ENCODE assay signal across 1 cellular context in genomic region chr4:10020871-10021676, GRCh38.
TF ChIP-seq lines count a peak whose summit lies in the region.

SLC2A9 (minus strand) TSS chr4:10021497; CDS start chr4:10021429, 68 bp downstream.

TF ChIP-seq in HepG2, 621 proteins besides CTCF, POLR2A, EP300 and RAD21 (continued from another document and continues in another):
- TF ChIP-seq ZNF496 (CRISPR knock-in tag; IDR thresholded peaks at IDR 0.05; ENCODE audit: insufficient replicate concordance) (no peak), ZNF138 (CRISPR knock-in tag; IDR thresholded peaks at IDR 0.05; ENCODE audit: low read depth) (no peak; the same call in 1 of the 2 replicates), KDM3A (CRISPR knock-in tag; IDR thresholded peaks at IDR 0.05; ENCODE audit: low read depth) (0 out of 2 replicates have a peak, but pooled peaks have one; percentile 66), ZNF839 (CRISPR knock-in tag; IDR thresholded peaks at IDR 0.05; ENCODE audit: borderline replicate concordance) (peak; percentile 27; the same call in 1 of the 2 replicates), NCOA5 (CRISPR knock-in tag; IDR thresholded peaks at IDR 0.05) (no peak), HNF4A (CRISPR knock-in tag; IDR thresholded peaks at IDR 0.05) (peak; percentile 85), ZNF609 (CRISPR knock-in tag; IDR thresholded peaks at IDR 0.05; ENCODE audit: borderline replicate concordance) (peak; percentile 65; the same call in 1 of the 2 replicates), ZSCAN31 (CRISPR knock-in tag; IDR thresholded peaks at IDR 0.05; ENCODE audit: low read depth) (0 out of 2 replicates have a peak, but pooled peaks have one; percentile 60), PPARG (CRISPR knock-in tag; conservative IDR thresholded peaks at IDR 0.05) (peak; percentile 42; the same call in 1 of the 2 replicates), NKX3-1 (CRISPR knock-in tag; IDR thresholded peaks at IDR 0.05) (no peak), ZNF563 (CRISPR knock-in tag; IDR thresholded peaks at IDR 0.05) (0 out of 2 replicates have a peak, but pooled peaks have one; percentile 69), MYC (CRISPR knock-in tag; IDR thresholded peaks at IDR 0.05; ENCODE audit: borderline replicate concordance) (peak; percentile 55; the same call in 1 of the 2 replicates), TGIF2 (CRISPR knock-in tag; IDR thresholded peaks at IDR 0.05) (0 out of 2 replicates have a peak, but pooled peaks have one; percentile 30), BCL6 (CRISPR knock-in tag; IDR thresholded peaks at IDR 0.05) (0 out of 2 replicates have a peak, but pooled peaks have one; percentile 16), KDM5B (CRISPR knock-in tag; IDR thresholded peaks at IDR 0.05; ENCODE audit: borderline replicate concordance) (peak; percentile 69; the same call in 1 of the 2 replicates), ZNF136 (CRISPR knock-in tag; IDR thresholded peaks at IDR 0.05; ENCODE audit: low read depth) (no peak), PAXIP1 (CRISPR knock-in tag; conservative IDR thresholded peaks at IDR 0.05) (peak; percentile 82), ARNT (IDR thresholded peaks at IDR 0.05) (no peak), NAIF1 (CRISPR knock-in tag; IDR thresholded peaks at IDR 0.05; ENCODE audit: borderline replicate concordance) (peak; percentile 83; the same call in 1 of the 2 replicates), DR1 (CRISPR knock-in tag; IDR thresholded peaks at IDR 0.05) (no peak), PCBP1 (IDR thresholded peaks at IDR 0.05; ENCODE audit: borderline replicate concordance, low read depth, low read length) (no peak), TRAFD1 (CRISPR knock-in tag; IDR thresholded peaks at IDR 0.05; ENCODE audit: borderline replicate concordance) (no peak), SIX4 (CRISPR knock-in tag; IDR thresholded peaks at IDR 0.05) (no peak), TRIM24 (CRISPR knock-in tag; IDR thresholded peaks at IDR 0.05) (peak; percentile 70; the same call in 1 of the 2 replicates), ZNF34 (CRISPR knock-in tag; IDR thresholded peaks at IDR 0.05; ENCODE audit: borderline replicate concordance) (0 out of 2 replicates have a peak, but pooled peaks have one; percentile 36), ZNF382 (CRISPR knock-in tag; IDR thresholded peaks at IDR 0.05; ENCODE audit: borderline replicate concordance) (no peak), NFIB (CRISPR knock-in tag; IDR thresholded peaks at IDR 0.05; ENCODE audit: borderline replicate concordance) (no peak), IRF2 (CRISPR knock-in tag; IDR thresholded peaks at IDR 0.05) (no peak; the same call in 1 of the 2 replicates), ZFY (CRISPR knock-in tag; IDR thresholded peaks at IDR 0.05) (peak; percentile 73), MTERF4 (CRISPR knock-in tag; IDR thresholded peaks at IDR 0.05) (0 out of 2 replicates have a peak, but pooled peaks have one; percentile 58), HOXD1 (CRISPR knock-in tag; IDR thresholded peaks at IDR 0.05) (no peak), REL (CRISPR knock-in tag; conservative IDR thresholded peaks at IDR 0.05) (0 out of 2 replicates have a peak, but pooled peaks have one; percentile 45), RBFOX2 (IDR thresholded peaks at IDR 0.05; ENCODE audit: low read depth, low read length) (peak; percentile 65), SNAPC5 (CRISPR knock-in tag; IDR thresholded peaks at IDR 0.05; ENCODE audit: borderline replicate concordance) (no peak), ZNF576 (CRISPR knock-in tag; IDR thresholded peaks at IDR 0.05) (no peak), DMAP1 (CRISPR knock-in tag; IDR thresholded peaks at IDR 0.05) (0 out of 2 replicates have a peak, but pooled peaks have one; percentile 22), KMT2A (CRISPR knock-in tag; IDR thresholded peaks at IDR 0.05) (no peak; the same call in 1 of the 2 replicates), ZC3H4 (CRISPR knock-in tag; IDR thresholded peaks at IDR 0.05; ENCODE audit: borderline replicate concordance) (no peak), ZNF619 (CRISPR knock-in tag; IDR thresholded peaks at IDR 0.05) (no peak; the same call in 1 of the 2 replicates), ZNF878 (CRISPR knock-in tag; IDR thresholded peaks at IDR 0.05) (no peak), NBN (conservative IDR thresholded peaks at IDR 0.05) (no peak), ZNF850 (CRISPR knock-in tag; conservative IDR thresholded peaks at IDR 0.05) (no peak), MEIS1 (CRISPR knock-in tag; IDR thresholded peaks at IDR 0.05; ENCODE audit: borderline replicate concordance) (0 out of 2 replicates have a peak, but pooled peaks have one; percentile 62), SNRNP70 (IDR thresholded peaks at IDR 0.05; ENCODE audit: low read depth, low read length) (no peak), RXRA (CRISPR knock-in tag; IDR thresholded peaks at IDR 0.05) (no peak; the same call in 1 of the 2 replicates), ZGPAT (CRISPR knock-in tag; IDR thresholded peaks at IDR 0.05) (no peak), KLF16 (CRISPR knock-in tag; IDR thresholded peaks at IDR 0.05) (peak in 1 of 2 experiments; percentile 62; a peak in 1 of 4 replicates), HNRNPH1 (optimal IDR thresholded peaks at IDR 0.05; ENCODE audit: low read depth, low read length) (no peak)
- TF ChIP-seq, protein P1, sequence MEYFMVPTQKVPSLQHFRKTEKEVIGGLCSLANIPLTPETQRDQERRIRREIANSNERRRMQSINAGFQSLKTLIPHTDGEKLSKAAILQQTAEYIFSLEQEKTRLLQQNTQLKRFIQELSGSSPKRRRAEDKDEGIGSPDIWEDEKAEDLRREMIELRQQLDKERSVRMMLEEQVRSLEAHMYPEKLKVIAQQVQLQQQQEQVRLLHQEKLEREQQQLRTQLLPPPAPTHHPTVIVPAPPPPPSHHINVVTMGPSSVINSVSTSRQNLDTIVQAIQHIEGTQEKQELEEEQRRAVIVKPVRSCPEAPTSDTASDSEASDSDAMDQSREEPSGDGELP (IDR thresholded peaks at IDR 0.05; ENCODE audit: borderline replicate concordance, low read depth): peak; percentile 80
- TF ChIP-seq, protein P2, sequence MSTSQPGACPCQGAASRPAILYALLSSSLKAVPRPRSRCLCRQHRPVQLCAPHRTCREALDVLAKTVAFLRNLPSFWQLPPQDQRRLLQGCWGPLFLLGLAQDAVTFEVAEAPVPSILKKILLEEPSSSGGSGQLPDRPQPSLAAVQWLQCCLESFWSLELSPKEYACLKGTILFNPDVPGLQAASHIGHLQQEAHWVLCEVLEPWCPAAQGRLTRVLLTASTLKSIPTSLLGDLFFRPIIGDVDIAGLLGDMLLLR (CRISPR knock-in tag; IDR thresholded peaks at IDR 0.05): no peak
- TF ChIP-seq, protein P3, sequence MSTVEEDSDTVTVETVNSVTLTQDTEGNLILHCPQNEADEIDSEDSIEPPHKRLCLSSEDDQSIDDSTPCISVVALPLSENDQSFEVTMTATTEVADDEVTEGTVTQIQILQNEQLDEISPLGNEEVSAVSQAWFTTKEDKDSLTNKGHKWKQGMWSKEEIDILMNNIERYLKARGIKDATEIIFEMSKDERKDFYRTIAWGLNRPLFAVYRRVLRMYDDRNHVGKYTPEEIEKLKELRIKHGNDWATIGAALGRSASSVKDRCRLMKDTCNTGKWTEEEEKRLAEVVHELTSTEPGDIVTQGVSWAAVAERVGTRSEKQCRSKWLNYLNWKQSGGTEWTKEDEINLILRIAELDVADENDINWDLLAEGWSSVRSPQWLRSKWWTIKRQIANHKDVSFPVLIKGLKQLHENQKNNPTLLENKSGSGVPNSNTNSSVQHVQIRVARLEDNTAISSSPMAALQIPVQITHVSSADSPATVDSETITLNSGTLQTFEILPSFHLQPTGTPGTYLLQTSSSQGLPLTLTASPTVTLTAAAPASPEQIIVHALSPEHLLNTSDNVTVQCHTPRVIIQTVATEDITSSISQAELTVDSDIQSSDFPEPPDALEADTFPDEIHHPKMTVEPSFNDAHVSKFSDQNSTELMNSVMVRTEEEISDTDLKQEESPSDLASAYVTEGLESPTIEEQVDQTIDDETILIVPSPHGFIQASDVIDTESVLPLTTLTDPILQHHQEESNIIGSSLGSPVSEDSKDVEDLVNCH (CRISPR knock-in tag; IDR thresholded peaks at IDR 0.05): 0 out of 2 replicates have a peak, but pooled peaks have one; percentile 41
